29 cellular contexts compared by ENCODE assay signal in genomic region chr5:163189023-163189553, GRCh38.
"Had no signal": no experiment of that assay in that cellular context is flagged by ENCODE, and none has a peak within 500 bp of the region (broad histone marks: within the 10 kb centered on the region; RNA-seq: fewer than 3 reads in every experiment).

No MANE protein-coding gene starts in this region.

- H3K27me3 ChIP-seq: esophagus muscularis mucosa, foreskin keratinocyte, heart left ventricle, testis, transverse colon had no signal

- DNase-seq: activated CD4-positive, alpha-beta T cell treated with anti-CD3 and anti-CD28 coated beads for 4 hours; activated CD4-positive, alpha-beta T cell treated with anti-CD3 and anti-CD28 coated beads, Interleukin-2, amount 50 U/mL, for 48 hours; activated CD8-positive, alpha-beta memory T cell treated with anti-CD3 and anti-CD28 coated beads for 24 hours; activated effector memory CD4-positive, alpha-beta T cell treated with Interleukin-2 at 50 U/mL for 16 hours; activated naive CD4-positive, alpha-beta T cell treated with anti-CD3 and anti-CD28 coated beads for 36 hours; activated naive CD8-positive, alpha-beta T cell treated with anti-CD3 and anti-CD28 coated beads, Interleukin-2, amount 10 ng/mL, durations not matched to agents 7 days and 5 days; amniotic stem cell; caudate nucleus; dermis blood vessel endothelial cell; effector CD4-positive, alpha-beta T cell; foreskin keratinocyte; heart left ventricle; hypothalamus; immature natural killer cell; kidney; left colon; midbrain; naive thymus-derived CD4-positive, alpha-beta T cell; occipital lobe; right cardiac atrium; stimulated activated CD4-positive, alpha-beta T cell treated with anti-CD3 and anti-CD28 coated beads, Interleukin-2, amount 100 ng/mL, for 48 hours; stimulated activated naive CD4-positive, alpha-beta T cell treated with Interleukin-2 at 50 U/mL for 16 hours; testis; transverse colon had no signal

- H3K4me3 ChIP-seq: esophagus muscularis mucosa, heart left ventricle, testis, transverse colon had no signal

- FAIRE-seq: kidney, TTC549, urothelium cell line had no signal

- H3K36me3 ChIP-seq: esophagus muscularis mucosa, heart left ventricle, transverse colon had no signal

- H3K79me2 ChIP-seq: parathyroid adenoma had no signal

- H2AFZ ChIP-seq: parathyroid adenoma had no signal

- H3K27ac ChIP-seq: esophagus muscularis mucosa, foreskin keratinocyte, heart left ventricle, parathyroid adenoma, testis, transverse colon, VCaP had no signal

- H3K4me1 ChIP-seq: esophagus muscularis mucosa, foreskin keratinocyte, heart left ventricle, parathyroid adenoma, testis, transverse colon had no signal

- H3K9me3 ChIP-seq: esophagus muscularis mucosa, heart left ventricle, testis, transverse colon had no signal

- ATAC-seq: foreskin keratinocyte; heart left ventricle; left colon; naive thymus-derived CD4-positive, alpha-beta T cell; right cardiac atrium had no signal

- H3K9ac ChIP-seq: parathyroid adenoma had no signal
